1 cellular context compared by ENCODE assay signal in genomic region chr5:83467315-83468044, GRCh38.
TF ChIP-seq lines count a peak whose summit lies in the region.

No MANE protein-coding gene starts in this region.

TF ChIP-seq in GM23338, 12 proteins besides CTCF, POLR2A, EP300 and RAD21 (continued from another document):
- TF ChIP-seq ZNF462 (CRISPR knock-in tag; IDR thresholded peaks at IDR 0.05) (no peak), EZH2 (IDR thresholded peaks at IDR 0.05; ENCODE audit: low read depth, unreplicated experiment) (no peak), EZH2phosphoT487 (IDR thresholded peaks at IDR 0.05; ENCODE audit: unreplicated experiment) (no peak), JUNB (IDR thresholded peaks at IDR 0.05; ENCODE audit: unreplicated experiment) (no peak), POLR2AphosphoS5 (IDR thresholded peaks at IDR 0.05; ENCODE audit: low read depth) (no peak), ZNF331 (CRISPR knock-in tag; IDR thresholded peaks at IDR 0.05; ENCODE audit: low read depth) (no peak), ZNF114 (CRISPR knock-in tag; IDR thresholded peaks at IDR 0.05) (no peak)
- TF ChIP-seq, protein P1, sequence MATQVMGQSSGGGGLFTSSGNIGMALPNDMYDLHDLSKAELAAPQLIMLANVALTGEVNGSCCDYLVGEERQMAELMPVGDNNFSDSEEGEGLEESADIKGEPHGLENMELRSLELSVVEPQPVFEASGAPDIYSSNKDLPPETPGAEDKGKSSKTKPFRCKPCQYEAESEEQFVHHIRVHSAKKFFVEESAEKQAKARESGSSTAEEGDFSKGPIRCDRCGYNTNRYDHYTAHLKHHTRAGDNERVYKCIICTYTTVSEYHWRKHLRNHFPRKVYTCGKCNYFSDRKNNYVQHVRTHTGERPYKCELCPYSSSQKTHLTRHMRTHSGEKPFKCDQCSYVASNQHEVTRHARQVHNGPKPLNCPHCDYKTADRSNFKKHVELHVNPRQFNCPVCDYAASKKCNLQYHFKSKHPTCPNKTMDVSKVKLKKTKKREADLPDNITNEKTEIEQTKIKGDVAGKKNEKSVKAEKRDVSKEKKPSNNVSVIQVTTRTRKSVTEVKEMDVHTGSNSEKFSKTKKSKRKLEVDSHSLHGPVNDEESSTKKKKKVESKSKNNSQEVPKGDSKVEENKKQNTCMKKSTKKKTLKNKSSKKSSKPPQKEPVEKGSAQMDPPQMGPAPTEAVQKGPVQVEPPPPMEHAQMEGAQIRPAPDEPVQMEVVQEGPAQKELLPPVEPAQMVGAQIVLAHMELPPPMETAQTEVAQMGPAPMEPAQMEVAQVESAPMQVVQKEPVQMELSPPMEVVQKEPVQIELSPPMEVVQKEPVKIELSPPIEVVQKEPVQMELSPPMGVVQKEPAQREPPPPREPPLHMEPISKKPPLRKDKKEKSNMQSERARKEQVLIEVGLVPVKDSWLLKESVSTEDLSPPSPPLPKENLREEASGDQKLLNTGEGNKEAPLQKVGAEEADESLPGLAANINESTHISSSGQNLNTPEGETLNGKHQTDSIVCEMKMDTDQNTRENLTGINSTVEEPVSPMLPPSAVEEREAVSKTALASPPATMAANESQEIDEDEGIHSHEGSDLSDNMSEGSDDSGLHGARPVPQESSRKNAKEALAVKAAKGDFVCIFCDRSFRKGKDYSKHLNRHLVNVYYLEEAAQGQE (IDR thresholded peaks at IDR 0.05; ENCODE audit: unreplicated experiment): no peak
